In the genomic region with DNA sequence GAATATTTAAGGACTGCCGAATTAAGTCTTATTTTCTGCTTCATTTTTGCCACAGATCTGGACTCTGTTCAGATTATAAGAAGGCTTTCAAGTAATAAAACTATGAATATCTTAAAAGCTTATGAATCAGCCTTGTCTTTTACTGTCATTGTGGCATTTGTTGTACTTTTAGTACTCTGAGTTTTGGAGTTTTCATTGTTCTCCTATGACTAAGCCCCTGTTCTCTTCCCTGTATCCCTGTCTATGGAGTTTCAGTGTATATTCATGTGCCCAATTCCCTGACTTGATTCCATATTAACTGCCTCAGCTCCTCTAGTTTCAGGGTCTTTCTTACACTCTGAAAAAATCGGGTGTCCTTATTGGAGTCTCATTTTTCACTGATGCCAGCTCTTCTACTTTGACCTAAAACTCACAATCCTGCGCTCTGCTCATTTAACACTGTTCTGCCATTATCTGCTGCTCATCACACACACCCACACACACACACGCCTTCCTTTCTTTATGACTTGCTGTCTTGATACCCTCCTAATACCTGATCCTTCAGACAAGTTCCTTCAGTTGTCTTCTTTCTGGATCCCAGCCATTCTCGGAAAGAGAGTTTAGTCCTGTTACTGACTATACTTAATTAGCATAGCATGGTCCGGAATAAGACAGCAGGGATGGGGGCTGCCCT, we compare ENCODE assay signal across 26 cellular contexts.
"Had no signal": no experiment of that assay in that cellular context is flagged by ENCODE, and none has a peak within 500 bp of the region (broad histone marks: within the 10 kb centered on the region; RNA-seq: fewer than 3 reads in every experiment).

No MANE protein-coding gene starts in this region.

- H3K36me3 ChIP-seq: colonic mucosa, neutrophil, pancreas, transverse colon, uterus had no signal

- DNase-seq: activated CD4-positive, alpha-beta memory T cell treated with anti-CD3 and anti-CD28 coated beads, Interleukin-2, amount 10 ng/mL, durations not matched to agents 7 days and 5 days; activated CD4-positive, alpha-beta T cell treated with anti-CD3 and anti-CD28 coated beads, Interleukin-2, amount 10 ng/mL, durations not matched to agents 24 days and 14 days; activated CD8-positive, alpha-beta memory T cell treated with anti-CD3 and anti-CD28 coated beads, Interleukin-2, amount 10 ng/mL, durations not matched to agents 7 days and 5 days; activated effector memory CD4-positive, alpha-beta T cell treated with anti-CD3 and anti-CD28 coated beads, Interleukin-2, amount 50 U/mL, for 16 hours; activated naive CD4-positive, alpha-beta T cell treated with anti-CD3 and anti-CD28 coated beads, Interleukin-2, amount 10 ng/mL, durations not matched to agents 7 days and 5 days; activated T-cell treated with anti-CD3 and anti-CD28 coated beads for 4 hours; amygdala; colonic mucosa; dorsolateral prefrontal cortex; effector memory CD8-positive, alpha-beta T cell; kidney; naive thymus-derived CD8-positive, alpha-beta T cell; pancreas; stimulated activated CD4-positive, alpha-beta T cell treated with anti-CD3 and anti-CD28 coated beads, Interleukin-15, amount 100 ng/mL, for 24 hours; stimulated activated CD4-positive, alpha-beta T cell treated with anti-CD3 and anti-CD28 coated beads, Interleukin-2, amount 100 ng/mL, for 48 hours; stimulated activated CD8-positive, alpha-beta memory T cell treated with anti-CD3 and anti-CD28 coated beads, Interleukin-4, amount 100 ng/mL, for 48 hours; stimulated activated naive B cell treated with anti-CD40 and anti-IgM and Interleukin-4, amounts not matched to agents 10 μg/mL and 1 μg/mL and 100 μg/mL, for 72 hours; transverse colon; uterus had no signal

- ATAC-seq: activated CD4-positive, CD25-positive, alpha-beta regulatory T cell treated with anti-CD3 and anti-CD28 coated beads, Interleukin-2, amount 50 U/mL, for 24 hours; activated CD8-positive, alpha-beta memory T cell treated with anti-CD3 and anti-CD28 coated beads, Interleukin-2, amount 10 ng/mL, durations not matched to agents 7 days and 5 days; effector memory CD8-positive, alpha-beta T cell; esophagus mucosa; left lobe of liver; naive thymus-derived CD8-positive, alpha-beta T cell; pancreas; sciatic nerve; stimulated activated naive B cell treated with anti-CD40 and anti-IgM and Interleukin-4, amounts not matched to agents 10 μg/mL and 1 μg/mL and 100 μg/mL, for 72 hours had no signal

- H3K27ac ChIP-seq: colonic mucosa, dorsolateral prefrontal cortex, neutrophil, pancreas, transverse colon, uterus, VCaP had no signal

- H3K27me3 ChIP-seq: colonic mucosa, neutrophil, pancreas, transverse colon, uterus had no signal

- H3K4me1 ChIP-seq: colonic mucosa, pancreas, transverse colon, uterus had no signal

- H3K9me3 ChIP-seq: colonic mucosa, neutrophil, pancreas, transverse colon, uterus had no signal

- H3K4me3 ChIP-seq: colonic mucosa, dorsolateral prefrontal cortex, pancreas, smooth muscle cell, transverse colon, uterus had no signal

- H3K4me2 ChIP-seq: smooth muscle cell had no signal
